In the genomic region with DNA sequence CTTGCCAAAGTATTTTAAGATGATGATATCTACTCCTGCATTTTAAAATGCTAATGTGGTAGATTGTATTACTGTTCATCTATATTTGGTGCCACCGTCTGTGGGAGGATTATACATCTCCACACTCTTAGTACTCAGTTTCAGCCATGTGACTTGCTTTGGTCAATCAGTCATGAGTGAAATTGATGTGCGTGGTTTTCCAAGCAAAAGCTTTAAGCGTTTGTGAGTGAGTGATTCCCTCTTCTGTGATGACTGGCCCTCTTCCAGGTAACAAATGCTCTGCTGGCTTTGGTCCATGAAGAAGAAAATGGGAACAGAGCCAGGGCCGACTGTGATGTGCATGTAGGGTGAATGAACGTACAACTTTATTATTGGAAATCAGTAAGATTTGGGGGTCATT, we compare ENCODE assay signal across 10 cellular contexts.
DNase-seq lines count a peak whose midpoint lies in the region; ATAC-seq, FAIRE-seq and TF ChIP-seq lines count a peak whose summit lies in the region.
"Had no signal": no experiment of that assay in that cellular context is flagged by ENCODE, and none has a peak within 500 bp of the region (broad histone marks: within the 10 kb centered on the region; RNA-seq: fewer than 3 reads in every experiment).

No MANE protein-coding gene starts in this region.

- no peaks in the 10 kb centered on the region for H3K27me3 ChIP-seq in upper lobe of left lung

- FAIRE-seq in GM12892 (lab: Jason Lieb, UNC) (peak; percentile 30), islet of Langerhans (lab: Jason Lieb, UNC) (peak; percentile 95)
- FAIRE-seq: endothelial cell of umbilical vein, G401.6, keratinocyte had no signal

- 64 to 66% methylated on average over 5 of the region's 5 CpGs for WGBS in upper lobe of left lung, 2 donors

- TF ChIP-seq POLR2A in GM12892 (IDR thresholded peaks at IDR 0.05; ENCODE audit: low read depth, low read length) (no peak), upper lobe of left lung (IDR thresholded peaks at IDR 0.05) (no peak)

- no peak for TF ChIP-seq CTCF in upper lobe of left lung (IDR thresholded peaks at IDR 0.05)

- H3K27ac ChIP-seq in upper lobe of left lung = no peak overlapping the region

- TF ChIP-seq EP300 in upper lobe of left lung (IDR thresholded peaks at IDR 0.05) = no peak

- DNase-seq in GM12892 (ENCODE audit: insufficient read length) = no peak
- DNase-seq in NCI-H446 (lab: John Stamatoyannopoulos, UW) = peak; percentile 17 to 60
- no peak for DNase-seq in upper lobe of left lung
- no peak for DNase-seq in T-helper 2 cell

- no peaks in the 10 kb centered on the region for H3K4me1 ChIP-seq in upper lobe of left lung

- no peaks in the 10 kb centered on the region for H3K9me3 ChIP-seq in upper lobe of left lung

- H3K36me3 ChIP-seq in upper lobe of left lung = no peaks in the 10 kb centered on the region

- ATAC-seq in HG02884 (IDR thresholded peaks at IDR 0.05; ENCODE audit: unreplicated experiment) (peak; percentile 78), GM18520 (IDR thresholded peaks at IDR 0.05; ENCODE audit: unreplicated experiment) (no peak), upper lobe of left lung (ENCODE audit: low FRiP score in 2 of 2) (no peak)

- no peak overlapping the region for H3K4me3 ChIP-seq in upper lobe of left lung

Comparison
In these comparisons a context has a peak if more than half of its experiments do, and no peak if none do; other contexts are left out.
1. DNase-seq: peak in NCI-H446 (2 of 2); none in GM12892 (single experiment), upper lobe of left lung (0 of 2) and T-helper 2 cell (0 of 5).